9 cellular contexts compared by ENCODE assay signal in the genomic region with DNA sequence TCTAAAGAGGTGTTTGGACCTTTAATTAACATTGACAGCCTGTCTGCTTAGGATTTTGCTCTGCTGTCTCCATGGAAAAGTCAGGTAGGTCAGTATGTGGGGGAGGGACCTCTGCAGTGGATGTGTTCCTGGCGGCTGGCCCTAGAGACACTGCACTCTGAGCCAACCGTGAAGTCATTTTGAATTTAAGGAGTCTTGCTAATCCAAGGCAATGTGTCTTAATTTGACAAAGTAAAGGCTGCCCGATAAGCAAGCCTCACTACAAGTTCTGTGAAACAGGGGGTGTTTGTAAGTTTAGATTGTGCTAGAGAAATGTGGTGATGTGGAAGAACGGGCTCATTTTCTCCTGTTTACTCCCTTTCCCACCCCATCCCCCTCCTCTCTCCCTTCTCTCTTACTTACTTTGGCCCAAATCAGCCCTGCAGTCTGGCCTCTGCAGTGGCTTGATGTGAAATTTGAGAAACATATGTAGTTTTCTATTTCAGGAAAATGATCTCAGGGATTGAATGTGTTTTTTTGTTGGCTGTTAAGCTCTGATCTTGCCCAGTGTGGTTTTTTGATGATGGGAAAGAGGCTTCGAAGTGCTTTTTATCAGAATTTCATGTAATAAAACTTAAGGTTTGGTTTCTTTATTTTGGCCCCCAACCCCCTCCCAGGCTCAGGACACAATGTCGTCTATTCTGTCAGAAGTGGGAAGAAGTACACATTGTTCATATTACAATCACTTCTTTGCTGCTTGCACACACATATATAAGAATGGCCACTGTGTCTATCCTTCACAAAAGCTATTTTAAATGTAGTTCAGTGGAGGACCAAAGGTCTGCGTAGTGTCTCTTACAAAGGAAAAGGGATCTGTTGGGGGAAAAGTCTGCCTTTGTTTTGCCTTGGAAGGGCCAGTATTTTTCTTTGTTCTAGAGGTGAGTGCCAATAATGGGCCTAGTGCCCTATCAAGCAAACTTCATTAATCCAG.
DNase-seq lines count a peak whose midpoint lies in the region; TF ChIP-seq lines count a peak whose summit lies in the region.
"Had no signal": no experiment of that assay in that cellular context is flagged by ENCODE, and none has a peak within 500 bp of the region (broad histone marks: within the 10 kb centered on the region; RNA-seq: fewer than 3 reads in every experiment).

No MANE protein-coding gene starts in this region.

- no peaks in the 10 kb centered on the region for H3F3A ChIP-seq in MM.1S (ENCODE audit: insufficient read depth, low read length)

- H3K27me3 ChIP-seq in MG63, result no peaks in the 10 kb centered on the region
- H3K27me3 ChIP-seq in skeletal muscle satellite cell (ENCODE audit: control insufficient read depth, insufficient read depth, low read length), result no peaks in the 10 kb centered on the region
- no peaks in the 10 kb centered on the region for H3K27me3 ChIP-seq in MM.1S (replicated peaks; ENCODE audit: insufficient read depth, low read length)
- H3K27me3 ChIP-seq: neutrophil had no signal

- no peaks in the 10 kb centered on the region for H3K79me2 ChIP-seq in MM.1S (ENCODE audit: low read length)

- H3K4me1 ChIP-seq in skeletal muscle satellite cell (ENCODE audit: control insufficient read depth, insufficient read depth, low read length), result peaks cover 16% of the 10 kb centered on the region
- peaks cover 10% of the 10 kb centered on the region; the same call in 1 of the 2 replicates for H3K4me1 ChIP-seq in MM.1S (ENCODE audit: low read length)

- in situ Hi-C loops in astrocyte of the spinal cord (cut with HindIII; ENCODE audit: low sequenced_read_pairs), result no loop called here

- H2AFZ ChIP-seq in MM.1S (ENCODE audit: low read length), result no peak overlapping the region

- DNase-seq in MG63, result peak; percentile 68
- DNase-seq in astrocyte of the spinal cord (ENCODE audit: low read depth, low spot score), result peak; percentile 98
- peak; percentile 52 for DNase-seq in iPS-NIHi11 (ENCODE audit: low spot score)
- DNase-seq in activated CD8-positive, alpha-beta memory T cell treated with anti-CD3 and anti-CD28 coated beads, Interleukin-2, amount 50 U/mL, for 48 hours, result no peak
- no peak for DNase-seq in MM.1S
- no peak for DNase-seq in stimulated activated CD4-positive, alpha-beta T cell treated with anti-CD3 and anti-CD28 coated beads, Interleukin-1b, Interleukin-23, amount 100 ng/mL, for 48 hours
- DNase-seq in DMS114 treated with DMSO at 0.1 percent for 48 hours (lab: John Stamatoyannopoulos, UW; ENCODE audit: unreplicated experiment), result no peak

- H3K9me2 ChIP-seq in MM.1S (replicated peaks; ENCODE audit: insufficient read depth, low read length), result no peaks in the 10 kb centered on the region

- TF ChIP-seq CTCF in astrocyte of the spinal cord (IDR thresholded peaks at IDR 0.05; ENCODE audit: low read depth, low read length) (no peak), MM.1S (IDR thresholded peaks at IDR 0.05; ENCODE audit: low read length) (no peak)

- no peaks in the 10 kb centered on the region for H4K20me1 ChIP-seq in MM.1S (ENCODE audit: insufficient read depth, low read length)

- no peak overlapping the region for H3K27ac ChIP-seq in MM.1S (ENCODE audit: low read length)
- H3K27ac ChIP-seq: neutrophil had no signal

- H3K4me3 ChIP-seq in MG63 (no peak overlapping the region), astrocyte of the spinal cord (ENCODE audit: low read depth, low read length) (no peak overlapping the region), skeletal muscle satellite cell (ENCODE audit: low read length) (peak overlapping the region; percentile 17), MM.1S (ENCODE audit: low read length) (no peak overlapping the region)

- H3K9ac ChIP-seq in skeletal muscle satellite cell (ENCODE audit: low read depth, low read length) (peak overlapping the region; percentile 37), MM.1S (ENCODE audit: low read length) (no peak overlapping the region)

- H3K4me2 ChIP-seq in skeletal muscle satellite cell (ENCODE audit: low read length) (peak overlapping the region; percentile 57), MM.1S (ENCODE audit: low read depth, low read length) (no peak overlapping the region)

- H3K36me3 ChIP-seq in MG63 (no peaks in the 10 kb centered on the region), skeletal muscle satellite cell (ENCODE audit: insufficient read depth, low read length) (no peaks in the 10 kb centered on the region), MM.1S (replicated peaks; ENCODE audit: insufficient read depth, low read length) (no peaks in the 10 kb centered on the region)
- H3K36me3 ChIP-seq: neutrophil had no signal

- H3K9me3 ChIP-seq in MG63, result no peaks in the 10 kb centered on the region
- H3K9me3 ChIP-seq in skeletal muscle satellite cell (replicated peaks; ENCODE audit: low read length), result no peaks in the 10 kb centered on the region
- no peaks in the 10 kb centered on the region for H3K9me3 ChIP-seq in MM.1S (replicated peaks; ENCODE audit: insufficient read depth, low read length)
- H3K9me3 ChIP-seq: neutrophil had no signal

Comparison
In these comparisons a context has a peak if more than half of its experiments do, and no peak if none do; other contexts are left out.
1. DNase-seq: peak in MG63 (single experiment), astrocyte of the spinal cord (single experiment) and iPS-NIHi11 (single experiment); none in activated CD8-positive, alpha-beta memory T cell treated with anti-CD3 and anti-CD28 coated beads, Interleukin-2, amount 50 U/mL, for 48 hours (single experiment), MM.1S (single experiment), stimulated activated CD4-positive, alpha-beta T cell treated with anti-CD3 and anti-CD28 coated beads, Interleukin-1b, Interleukin-23, amount 100 ng/mL, for 48 hours (single experiment) and DMS114 treated with DMSO at 0.1 percent for 48 hours (single experiment).